In the genomic region with DNA sequence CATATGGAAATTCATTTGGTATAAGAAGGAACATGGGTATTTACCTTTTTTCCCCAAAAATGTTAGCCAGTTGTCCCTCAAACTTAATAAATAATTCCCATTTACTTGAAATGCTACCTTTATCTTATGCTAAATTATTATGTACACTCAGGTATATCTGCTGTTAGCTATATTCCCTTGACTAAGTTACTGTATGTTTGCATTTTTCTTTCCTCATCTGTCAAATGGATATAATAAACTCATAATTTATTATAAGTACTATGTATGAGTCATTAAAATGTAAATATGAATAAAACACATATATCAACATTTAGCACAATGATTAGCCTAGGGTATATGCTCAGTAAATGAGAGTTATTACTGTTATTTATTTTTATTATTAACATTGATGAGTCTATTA, we compare ENCODE assay signal across 30 cellular contexts.
"Had no signal": no experiment of that assay in that cellular context is flagged by ENCODE, and none has a peak within 500 bp of the region (broad histone marks: within the 10 kb centered on the region; RNA-seq: fewer than 3 reads in every experiment).

No MANE protein-coding gene starts in this region.

- H3K4me3 ChIP-seq: ascending aorta, breast epithelium, cardiac muscle cell, coronary artery, dorsolateral prefrontal cortex, gastrocnemius medialis, heart left ventricle had no signal

- DNase-seq: activated CD4-positive, alpha-beta memory T cell treated with anti-CD3 and anti-CD28 coated beads, Interleukin-2, amount 10 ng/mL, durations not matched to agents 7 days and 5 days; activated CD4-positive, alpha-beta T cell treated with anti-CD3 and anti-CD28 coated beads for 1 hour; activated CD4-positive, alpha-beta T cell treated with anti-CD3 and anti-CD28 coated beads for 4 hours; activated CD4-positive, alpha-beta T cell treated with anti-CD3 and anti-CD28 coated beads, Interleukin-2, amount 10 ng/mL, durations not matched to agents 7 days and 5 days; activated CD4-positive, alpha-beta T cell treated with anti-CD3 and anti-CD28 coated beads, Interleukin-2, amount 50 U/mL, for 4 hours; activated CD8-positive, alpha-beta memory T cell treated with anti-CD3 and anti-CD28 coated beads, Interleukin-2, amount 50 U/mL, for 48 hours; activated gamma-delta T cell; activated naive CD4-positive, alpha-beta T cell; activated naive CD4-positive, alpha-beta T cell treated with anti-CD3 and anti-CD28 coated beads, Interleukin-2, amount 10 ng/mL, durations not matched to agents 7 days and 5 days; activated naive CD8-positive, alpha-beta T cell treated with anti-CD3 and anti-CD28 coated beads, Interleukin-2, amount 10 ng/mL, durations not matched to agents 7 days and 5 days; activated T-cell treated with anti-CD3 and anti-CD28 coated beads for 4 hours; activated T-cell treated with anti-CD3 and anti-CD28 coated beads, Interleukin-2, amount 50 U/mL, for 24 hours; activated T-cell treated with anti-CD3 and anti-CD28 coated beads, Interleukin-2, amount 50 U/mL, for 72 hours; central memory CD4-positive, alpha-beta T cell; cerebellar nuclear complex; dorsolateral prefrontal cortex; effector memory CD4-positive, alpha-beta T cell; endodermal cell; foreskin fibroblast; gastrocnemius medialis; glutamatergic neuron; T-helper 2 cell had no signal

- H3K27ac ChIP-seq: ascending aorta, breast epithelium, cardiac muscle cell, coronary artery, dorsolateral prefrontal cortex, gastrocnemius medialis, heart left ventricle had no signal

- H3K36me3 ChIP-seq: ascending aorta, breast epithelium, cardiac muscle cell, gastrocnemius medialis, heart left ventricle had no signal

- H3K9me3 ChIP-seq: ascending aorta, breast epithelium, gastrocnemius medialis, heart left ventricle had no signal

- ATAC-seq: activated naive CD4-positive, alpha-beta T cell treated with anti-CD3 and anti-CD28 coated beads, Interleukin-2, amount 50 U/mL, for 72 hours; activated T-cell treated with anti-CD3 and anti-CD28 coated beads, Interleukin-2, amount 50 U/mL, for 72 hours; esophagus mucosa; gastrocnemius medialis; heart left ventricle; WTC11 had no signal

- H3K4me1 ChIP-seq: ascending aorta, breast epithelium, gastrocnemius medialis, heart left ventricle had no signal

- H3K27me3 ChIP-seq: ascending aorta, breast epithelium, cardiac muscle cell, dorsolateral prefrontal cortex, gastrocnemius medialis had no signal
